In the genomic region with DNA sequence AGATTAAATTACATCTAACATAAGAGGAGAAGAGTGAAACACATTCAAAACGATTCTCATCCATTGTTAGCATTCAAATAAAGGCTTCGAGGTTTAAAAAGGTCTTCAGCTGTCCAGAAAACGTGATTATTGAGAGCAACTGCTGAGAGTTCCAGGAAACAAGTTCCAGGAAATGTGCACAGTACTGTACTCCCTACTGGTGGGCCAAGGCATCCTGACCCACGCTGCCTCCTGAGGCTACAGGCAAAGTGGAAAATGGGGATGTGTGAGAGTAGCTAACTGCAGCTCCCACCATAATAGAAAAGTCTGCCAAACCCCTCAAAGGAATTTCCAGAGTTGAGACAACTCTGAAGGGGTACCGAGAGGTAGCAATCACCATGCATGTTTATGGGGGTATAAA, we compare ENCODE assay signal across 9 cellular contexts. TPM values are rescaled to one million over a fixed set of nuclear protein-coding genes. Genes with fewer than 3 reads are reported as not detected.
DNase-seq lines count a peak whose midpoint lies in the region; ATAC-seq lines count a peak whose summit lies in the region.
"Had no signal": no experiment of that assay in that cellular context is flagged by ENCODE, and none has a peak within 500 bp of the region (broad histone marks: within the 10 kb centered on the region; RNA-seq: fewer than 3 reads in every experiment).

No MANE protein-coding gene starts in this region.

- POLR2A ChIA-PET in naive thymus-derived CD8-positive, alpha-beta T cell (lab: Charles Lee) = no interaction called here

- H3K36me3 ChIP-seq in CD4-positive, CD25-positive, alpha-beta regulatory T cell (ENCODE audit: control insufficient read depth, insufficient read depth, low read length) = no peaks in the 10 kb centered on the region

- H3K27me3 ChIP-seq in CD4-positive, CD25-positive, alpha-beta regulatory T cell (ENCODE audit: control insufficient read depth, insufficient read depth, low read length) = no peaks in the 10 kb centered on the region

- ATAC-seq in CD4-positive, CD25-positive, alpha-beta regulatory T cell (ENCODE audit: low read depth in 2 of 2) = no peak
- no peak for ATAC-seq in naive thymus-derived CD8-positive, alpha-beta T cell
- ATAC-seq in GM21825 (IDR thresholded peaks at IDR 0.05; ENCODE audit: unreplicated experiment) (no peak), HG02885 (IDR thresholded peaks at IDR 0.05; ENCODE audit: poor library complexity, unreplicated experiment) (no peak)

- peak overlapping the region; percentile 98 for H3K4me3 ChIP-seq in CD4-positive, CD25-positive, alpha-beta regulatory T cell (ENCODE audit: low read depth, low read length)

- peak overlapping the region; percentile 94 to 98 (median 97) for H3K27ac Mint-ChIP-seq in CD4-positive, CD25-positive, alpha-beta regulatory T cell
- peak overlapping the region; percentile 89 to 98 (median 93) for H3K27ac Mint-ChIP-seq in IgD-negative memory B cell
- peak overlapping the region; percentile 97 for H3K27ac Mint-ChIP-seq in activated naive CD8-positive, alpha-beta T cell
- H3K27ac Mint-ChIP-seq in naive thymus-derived CD8-positive, alpha-beta T cell = peak overlapping the region; percentile 92 to 98 (median 98)

- H3K4me3 Mint-ChIP-seq in CD4-positive, CD25-positive, alpha-beta regulatory T cell = peak overlapping the region; percentile 97 to 98 (median 98)
- peak overlapping the region; percentile 94 to 100 (median 97) for H3K4me3 Mint-ChIP-seq in IgD-negative memory B cell
- H3K4me3 Mint-ChIP-seq in activated naive CD8-positive, alpha-beta T cell = peak overlapping the region; percentile 98
- peak overlapping the region; percentile 96 to 98 (median 98) for H3K4me3 Mint-ChIP-seq in naive thymus-derived CD8-positive, alpha-beta T cell

- no peaks in the 10 kb centered on the region for H3K9me3 ChIP-seq in CD4-positive, CD25-positive, alpha-beta regulatory T cell (ENCODE audit: control insufficient read depth in 2 of 2, low read length in 2 of 2)

- peak overlapping the region; percentile 80 for H3K27ac ChIP-seq in CD4-positive, CD25-positive, alpha-beta regulatory T cell (ENCODE audit: insufficient read depth, low read length, poor library complexity, severe bottlenecking)

- H3K36me3 Mint-ChIP-seq in CD4-positive, CD25-positive, alpha-beta regulatory T cell = no peaks in the 10 kb centered on the region
- peaks cover 5% of the 10 kb centered on the region for H3K36me3 Mint-ChIP-seq in IgD-negative memory B cell
- H3K36me3 Mint-ChIP-seq in activated naive CD8-positive, alpha-beta T cell = peaks cover 6% of the 10 kb centered on the region
- no peaks in the 10 kb centered on the region for H3K36me3 Mint-ChIP-seq in naive thymus-derived CD8-positive, alpha-beta T cell

- DNase-seq in CD4-positive, CD25-positive, alpha-beta regulatory T cell = peak in 1 of 3 donors; percentile 36
- DNase-seq in naive thymus-derived CD8-positive, alpha-beta T cell = no peak
- DNase-seq in NCI-H1105 (lab: John Stamatoyannopoulos, UW) (no peak), HuH-7 (ENCODE audit: low spot score) (no peak)
- DNase-seq: NCI-H2171 had no signal

- H3K27me3 Mint-ChIP-seq in CD4-positive, CD25-positive, alpha-beta regulatory T cell = peaks cover 6% of the 10 kb centered on the region
- no peaks in the 10 kb centered on the region for H3K27me3 Mint-ChIP-seq in IgD-negative memory B cell
- no peaks in the 10 kb centered on the region for H3K27me3 Mint-ChIP-seq in activated naive CD8-positive, alpha-beta T cell
- peaks cover 0 to 6% (median 0%) of the 10 kb centered on the region in 5 donors for H3K27me3 Mint-ChIP-seq in naive thymus-derived CD8-positive, alpha-beta T cell

- H3K9me3 Mint-ChIP-seq in CD4-positive, CD25-positive, alpha-beta regulatory T cell = no peaks in the 10 kb centered on the region
- H3K9me3 Mint-ChIP-seq in IgD-negative memory B cell = no peaks in the 10 kb centered on the region
- H3K9me3 Mint-ChIP-seq in activated naive CD8-positive, alpha-beta T cell (ENCODE audit: low read depth) = no peaks in the 10 kb centered on the region
- no peaks in the 10 kb centered on the region for H3K9me3 Mint-ChIP-seq in naive thymus-derived CD8-positive, alpha-beta T cell

- peaks cover 27% of the 10 kb centered on the region for H3K4me1 ChIP-seq in CD4-positive, CD25-positive, alpha-beta regulatory T cell (ENCODE audit: control insufficient read depth, insufficient read depth, low read length, poor library complexity, severe bottlenecking)

- peaks cover 9 to 56% (median 29%) of the 10 kb centered on the region in 4 donors for H3K4me1 Mint-ChIP-seq in CD4-positive, CD25-positive, alpha-beta regulatory T cell
- H3K4me1 Mint-ChIP-seq in IgD-negative memory B cell = peaks cover 26 to 32% (median 30%) of the 10 kb centered on the region in 3 donors
- peaks cover 49% of the 10 kb centered on the region for H3K4me1 Mint-ChIP-seq in activated naive CD8-positive, alpha-beta T cell (ENCODE audit: low read depth)
- peaks cover 19 to 47% (median 24%) of the 10 kb centered on the region in 4 donors for H3K4me1 Mint-ChIP-seq in naive thymus-derived CD8-positive, alpha-beta T cell

RNA-seq across cellular contexts. Expression of a gene that starts 2.0 kb away (rescaled TPM):
- total RNA-seq in CD4-positive, CD25-positive, alpha-beta regulatory T cell = 21.5 TPM
- 10 to 100 TPM in 2 of 4 donors, 1 to 10 TPM in 2; 6.2 to 13.7 (median 9.6) TPM for polyA plus RNA-seq in CD4-positive, CD25-positive, alpha-beta regulatory T cell
- 7.9 TPM for polyA plus RNA-seq in IgD-negative memory B cell
- total RNA-seq in naive thymus-derived CD8-positive, alpha-beta T cell = 1 to 10 TPM; 2.5 to 3.8 TPM
- polyA plus RNA-seq in naive thymus-derived CD8-positive, alpha-beta T cell = 10 to 100 TPM in 1 of 3 donors, 1 to 10 TPM in 2; 2.2 to 13.1 (median 2.9) TPM
